Comparison of ENCODE assay signal across 35 cellular contexts in genomic region chr17:75063201-75063600, GRCh38.
"Had no signal": no experiment of that assay in that cellular context is flagged by ENCODE, and none has a peak within 500 bp of the region (broad histone marks: within the 10 kb centered on the region; RNA-seq: fewer than 3 reads in every experiment).

No MANE protein-coding gene starts in this region.

- H3K4me1 ChIP-seq: ascending aorta had no signal

- H3K4me1 Mint-ChIP-seq: activated B cell treated with CpG ODN at 0.5 μM for 24 hours had no signal

- H3K4me3 ChIP-seq: ascending aorta, cardiac muscle cell had no signal

- ATAC-seq: activated CD8-positive, alpha-beta memory T cell treated with anti-CD3 and anti-CD28 coated beads, Interleukin-2, amount 10 ng/mL, durations not matched to agents 7 days and 5 days; activated CD8-positive, alpha-beta T cell treated with anti-CD3 and anti-CD28 coated beads, Interleukin-2, amount 10 ng/mL, durations not matched to agents 7 days and 5 days; activated naive CD8-positive, alpha-beta T cell treated with anti-CD3 and anti-CD28 coated beads, Interleukin-2, amount 50 U/mL, for 24 hours had no signal

- H3K4me3 Mint-ChIP-seq: activated B cell treated with CpG ODN at 0.5 μM for 24 hours; activated CD4-positive, alpha-beta memory T cell treated with anti-CD3 and anti-CD28 coated beads, Interleukin-2, amount 10 ng/mL, durations not matched to agents 7 days and 5 days; activated CD4-positive, alpha-beta T cell treated with anti-CD3 and anti-CD28 coated beads, Interleukin-2, amount 10 ng/mL, durations not matched to agents 24 days and 14 days; activated CD8-positive, alpha-beta memory T cell treated with anti-CD3 and anti-CD28 coated beads, Interleukin-2, amount 10 ng/mL, durations not matched to agents 7 days and 5 days; activated CD8-positive, alpha-beta T cell treated with anti-CD3 and anti-CD28 coated beads, Interleukin-2, amount 10 ng/mL, durations not matched to agents 7 days and 5 days; activated naive CD4-positive, alpha-beta T cell treated with anti-CD3 and anti-CD28 coated beads, Interleukin-2, amount 10 ng/mL, durations not matched to agents 7 days and 5 days; activated naive CD4-positive, alpha-beta T cell treated with anti-CD3 and anti-CD28 coated beads, Interleukin-2, amount 50 U/mL, for 24 hours; activated naive CD8-positive, alpha-beta T cell; activated naive CD8-positive, alpha-beta T cell treated with anti-CD3 and anti-CD28 coated beads, Interleukin-2, amount 10 ng/mL, durations not matched to agents 7 days and 5 days; activated naive CD8-positive, alpha-beta T cell treated with anti-CD3 and anti-CD28 coated beads, Interleukin-2, amount 50 U/mL, for 24 hours; activated T-cell treated with anti-CD3 and anti-CD28 coated beads, Interleukin-2, amount 50 U/mL, for 24 hours; brain; central memory CD8-positive, alpha-beta T cell; T-helper 1 cell treated with Interleukin-12 subunit alpha and Interleukin-12 subunit beta and Interleukin-4 antibody, amounts not matched to agents 30 μg/mL and 1 μg/mL, for 36 hours; T-helper 2 cell treated with Interferon-gamma antibody and Interleukin-4, amounts not matched to agents 5 μg/mL and 100 μg/mL, for 36 hours had no signal

- H3K27me3 Mint-ChIP-seq: activated B cell treated with CpG ODN at 0.5 μM for 24 hours; activated CD4-positive, alpha-beta memory T cell treated with anti-CD3 and anti-CD28 coated beads, Interleukin-2, amount 10 ng/mL, durations not matched to agents 7 days and 5 days; activated CD4-positive, alpha-beta T cell treated with anti-CD3 and anti-CD28 coated beads, Interleukin-2, amount 10 ng/mL, durations not matched to agents 24 days and 14 days; activated CD8-positive, alpha-beta memory T cell treated with anti-CD3 and anti-CD28 coated beads, Interleukin-2, amount 10 ng/mL, durations not matched to agents 7 days and 5 days; activated naive CD4-positive, alpha-beta T cell treated with anti-CD3 and anti-CD28 coated beads, Interleukin-2, amount 10 ng/mL, durations not matched to agents 7 days and 5 days; activated naive CD4-positive, alpha-beta T cell treated with anti-CD3 and anti-CD28 coated beads, Interleukin-2, amount 50 U/mL, for 24 hours; activated naive CD8-positive, alpha-beta T cell; activated naive CD8-positive, alpha-beta T cell treated with anti-CD3 and anti-CD28 coated beads, Interleukin-2, amount 10 ng/mL, durations not matched to agents 7 days and 5 days; activated naive CD8-positive, alpha-beta T cell treated with anti-CD3 and anti-CD28 coated beads, Interleukin-2, amount 50 U/mL, for 24 hours; activated T-cell treated with anti-CD3 and anti-CD28 coated beads, Interleukin-2, amount 50 U/mL, for 24 hours; brain; central memory CD8-positive, alpha-beta T cell had no signal

- FAIRE-seq: TTC549 had no signal

- H3K9me3 Mint-ChIP-seq: activated B cell treated with CpG ODN at 0.5 μM for 24 hours; activated CD4-positive, alpha-beta memory T cell treated with anti-CD3 and anti-CD28 coated beads, Interleukin-2, amount 10 ng/mL, durations not matched to agents 7 days and 5 days; activated CD4-positive, alpha-beta T cell treated with anti-CD3 and anti-CD28 coated beads, Interleukin-2, amount 10 ng/mL, durations not matched to agents 24 days and 14 days; activated naive CD4-positive, alpha-beta T cell treated with anti-CD3 and anti-CD28 coated beads, Interleukin-2, amount 10 ng/mL, durations not matched to agents 7 days and 5 days; activated naive CD4-positive, alpha-beta T cell treated with anti-CD3 and anti-CD28 coated beads, Interleukin-2, amount 50 U/mL, for 24 hours; activated naive CD8-positive, alpha-beta T cell treated with anti-CD3 and anti-CD28 coated beads, Interleukin-2, amount 10 ng/mL, durations not matched to agents 7 days and 5 days; activated naive CD8-positive, alpha-beta T cell treated with anti-CD3 and anti-CD28 coated beads, Interleukin-2, amount 50 U/mL, for 24 hours; activated T-cell treated with anti-CD3 and anti-CD28 coated beads, Interleukin-2, amount 50 U/mL, for 24 hours; activated T-helper 2 cell treated with anti-CD3 and anti-CD28 coated beads, Interferon-gamma antibody, Interleukin-2, Interleukin-4, amounts not matched to agents 10 μg/mL and 5 μg/mL and 100 μg/mL, durations not matched to agents 14 hours and 24 hours and 36 hours; brain; central memory CD8-positive, alpha-beta T cell; T-helper 1 cell treated with Interleukin-12 subunit alpha and Interleukin-12 subunit beta and Interleukin-4 antibody, amounts not matched to agents 30 μg/mL and 1 μg/mL, for 36 hours; T-helper 2 cell treated with Interferon-gamma antibody and Interleukin-4, amounts not matched to agents 5 μg/mL and 100 μg/mL, for 36 hours had no signal

- H3K27ac ChIP-seq: ascending aorta, cardiac muscle cell, VCaP had no signal

- H3K27me3 ChIP-seq: ascending aorta, cardiac muscle cell had no signal

- H3K27ac Mint-ChIP-seq: activated B cell treated with CpG ODN at 0.5 μM for 24 hours; activated CD4-positive, alpha-beta T cell treated with anti-CD3 and anti-CD28 coated beads, Interleukin-2, amount 10 ng/mL, durations not matched to agents 24 days and 14 days; activated CD8-positive, alpha-beta memory T cell treated with anti-CD3 and anti-CD28 coated beads, Interleukin-2, amount 10 ng/mL, durations not matched to agents 7 days and 5 days; activated naive CD4-positive, alpha-beta T cell treated with anti-CD3 and anti-CD28 coated beads, Interleukin-2, amount 10 ng/mL, durations not matched to agents 7 days and 5 days; activated naive CD4-positive, alpha-beta T cell treated with anti-CD3 and anti-CD28 coated beads, Interleukin-2, amount 50 U/mL, for 24 hours; activated naive CD8-positive, alpha-beta T cell; activated naive CD8-positive, alpha-beta T cell treated with anti-CD3 and anti-CD28 coated beads, Interleukin-2, amount 10 ng/mL, durations not matched to agents 7 days and 5 days; activated naive CD8-positive, alpha-beta T cell treated with anti-CD3 and anti-CD28 coated beads, Interleukin-2, amount 50 U/mL, for 24 hours; activated T-helper 2 cell treated with anti-CD3 and anti-CD28 coated beads, Interferon-gamma antibody, Interleukin-2, Interleukin-4, amounts not matched to agents 10 μg/mL and 5 μg/mL and 100 μg/mL, durations not matched to agents 14 hours and 24 hours and 36 hours; T-helper 1 cell treated with Interleukin-12 subunit alpha and Interleukin-12 subunit beta and Interleukin-4 antibody, amounts not matched to agents 30 μg/mL and 1 μg/mL, for 36 hours; T-helper 2 cell treated with Interferon-gamma antibody and Interleukin-4, amounts not matched to agents 5 μg/mL and 100 μg/mL, for 36 hours had no signal

- DNase-seq: activated B cell treated with CpG ODN at 0.5 μM for 24 hours; activated CD4-positive, alpha-beta memory T cell treated with anti-CD3 and anti-CD28 coated beads, Interleukin-2, amount 10 ng/mL, durations not matched to agents 7 days and 5 days; activated CD4-positive, alpha-beta T cell treated with anti-CD3 and anti-CD28 coated beads for 4 hours; activated CD4-positive, alpha-beta T cell treated with anti-CD3 and anti-CD28 coated beads, Interleukin-2, amount 10 ng/mL, durations not matched to agents 24 days and 14 days; activated CD4-positive, alpha-beta T cell treated with anti-CD3 and anti-CD28 coated beads, Interleukin-2, amount 50 U/mL, for 1 hour; activated CD4-positive, alpha-beta T cell treated with anti-CD3 and anti-CD28 coated beads, Interleukin-2, amount 50 U/mL, for 48 hours; activated CD4-positive, CD25-positive, alpha-beta regulatory T cell treated with anti-CD3 and anti-CD28 coated beads, Interleukin-2, amount 50 U/mL, for 72 hours; activated CD8-positive, alpha-beta memory T cell treated with anti-CD3 and anti-CD28 coated beads for 24 hours; activated CD8-positive, alpha-beta memory T cell treated with anti-CD3 and anti-CD28 coated beads, Interleukin-2, amount 10 ng/mL, durations not matched to agents 7 days and 5 days; activated CD8-positive, alpha-beta memory T cell treated with anti-CD3 and anti-CD28 coated beads, Interleukin-2, amount 50 U/mL, for 48 hours; activated CD8-positive, alpha-beta T cell treated with anti-CD3 and anti-CD28 coated beads, Interleukin-2, amount 10 ng/mL, durations not matched to agents 7 days and 5 days; activated effector memory CD4-positive, alpha-beta T cell treated with Interleukin-2 at 50 U/mL for 16 hours; activated gamma-delta T cell; activated naive CD4-positive, alpha-beta T cell treated with anti-CD3 and anti-CD28 coated beads, Interleukin-2, amount 10 ng/mL, durations not matched to agents 7 days and 5 days; activated naive CD4-positive, alpha-beta T cell treated with Interleukin-2 at 50 U/mL for 16 hours; activated naive CD8-positive, alpha-beta T cell treated with anti-CD3 and anti-CD28 coated beads, Interleukin-2, amount 10 ng/mL, durations not matched to agents 7 days and 5 days; activated naive CD8-positive, alpha-beta T cell treated with anti-CD3 and anti-CD28 coated beads, Interleukin-2, amount 50 U/mL, for 24 hours; activated T-cell treated with anti-CD3 and anti-CD28 coated beads, Interleukin-2, amount 50 U/mL, for 24 hours; activated T-cell treated with anti-CD3 and anti-CD28 coated beads, Interleukin-2, amount 50 U/mL, for 48 hours; caudate nucleus; cerebellar nuclear complex; T-helper 1 cell; T-helper 2 cell; T-helper 9 cell had no signal

- H3K9me3 ChIP-seq: ascending aorta had no signal
